Comparison of ENCODE assay signal across 16 cellular contexts in the genomic region with DNA sequence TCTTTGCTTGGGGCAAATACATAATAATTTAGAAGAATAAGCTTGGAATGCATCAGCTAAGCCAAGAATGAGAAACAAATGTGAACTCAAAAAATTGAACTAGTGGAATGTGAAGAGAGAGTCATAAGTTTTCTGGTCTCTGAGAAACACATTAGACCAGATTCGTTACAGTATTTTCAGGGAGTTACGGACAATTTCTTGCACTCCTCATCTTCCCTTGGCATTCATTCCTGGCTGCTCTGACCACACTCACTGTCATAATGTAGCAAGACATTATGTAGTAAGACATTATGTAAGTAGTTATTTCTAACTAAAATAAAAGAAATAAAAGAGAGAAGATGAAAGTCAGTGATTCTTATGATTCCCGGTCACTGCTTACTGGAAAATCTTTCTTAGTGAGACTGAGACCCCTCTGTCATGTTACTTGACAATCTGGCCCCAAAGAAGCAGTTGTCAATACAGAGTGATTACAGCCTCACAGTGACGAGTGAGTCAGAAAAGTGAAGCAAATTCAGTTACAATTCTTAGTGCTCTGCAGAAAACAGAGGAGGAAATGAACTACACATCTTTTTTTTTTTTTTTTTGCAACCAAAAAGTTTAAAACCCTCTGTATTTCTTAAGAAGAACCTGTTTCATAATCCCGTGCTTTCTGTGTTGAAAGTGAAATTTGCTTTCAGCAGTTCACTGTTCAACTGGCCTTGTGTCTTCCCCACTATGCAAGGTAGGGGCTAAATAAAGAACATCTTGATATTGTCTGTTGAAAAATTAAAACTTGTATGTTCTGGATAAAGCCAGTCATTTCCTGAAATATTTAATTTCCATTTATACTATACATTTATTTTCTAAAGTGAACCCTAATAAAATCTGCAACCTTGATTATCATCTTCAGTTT. TPM values are rescaled to one million over a fixed set of nuclear protein-coding genes. Genes with fewer than 3 reads are reported as not detected.
DNase-seq lines count a peak whose midpoint lies in the region; ATAC-seq, FAIRE-seq and TF ChIP-seq lines count a peak whose summit lies in the region.
"Had no signal": no experiment of that assay in that cellular context is flagged by ENCODE, and none has a peak within 500 bp of the region (broad histone marks: within the 10 kb centered on the region; RNA-seq: fewer than 3 reads in every experiment).

No MANE protein-coding gene starts in this region.

- H2BK120ac ChIP-seq in mesenchymal stem cell (ENCODE audit: low read depth, low read length), result no peak overlapping the region

- H3K4me1 ChIP-seq in K562 (replicated peaks in 1 of 2; ENCODE audit: control insufficient read depth in 2 of 2, insufficient read depth in 2 of 2, low read length in 2 of 2), result peaks cover 0 to 28% of the 10 kb centered on the region in 2 experiments; a peak in 2 of 5 replicates
- no peaks in the 10 kb centered on the region for H3K4me1 ChIP-seq in mesenchymal stem cell (ENCODE audit: control insufficient read depth, insufficient read depth, low read depth, low read length)
- no peaks in the 10 kb centered on the region for H3K4me1 ChIP-seq in small intestine (ENCODE audit: control insufficient read depth in 2 of 2, insufficient read depth in 1 of 2, low read depth in 1 of 2, low read length in 1 of 2)

- TF ChIP-seq POLR2A in K562 (conservative IDR thresholded peaks at IDR 0.05), result no peak

- no peak for ATAC-seq in K562
- ATAC-seq in GM21529 (IDR thresholded peaks at IDR 0.05; ENCODE audit: unreplicated experiment), result no peak
- no peak for ATAC-seq in left lobe of liver
- ATAC-seq: SK-N-SH treated with all-trans-retinoic acid at 6 μM for 48 hours had no signal

- no peak overlapping the region for H4K91ac ChIP-seq in mesenchymal stem cell (ENCODE audit: low read length)

- no peak overlapping the region for H3K23ac ChIP-seq in mesenchymal stem cell (ENCODE audit: low read length in 2 of 2)

- no peaks in the 10 kb centered on the region for H3K79me1 ChIP-seq in mesenchymal stem cell (replicated peaks; ENCODE audit: low read length, poor library complexity, severe bottlenecking)

- POLR2A ChIA-PET in K562 (lab: Yijun Ruan, JAX), result no interaction called here

- CTCF ChIA-PET in K562 (lab: Yijun Ruan, JAX; ENCODE audit: low intra/inter-chr PET ratio), result no interaction called here

- in situ Hi-C loops in K562 (cut with MboI), result no loop called here

- no peaks in the 10 kb centered on the region for H3K79me2 ChIP-seq in K562 (ENCODE audit: control insufficient read depth, insufficient read depth, low read length)
- H3K79me2 ChIP-seq: hepatocyte had no signal

- FAIRE-seq in K562 (lab: Jason Lieb, UNC) (no peak), small intestine (lab: Jason Lieb, UNC) (no peak)
- FAIRE-seq: urothelium cell line had no signal

- H2BK12ac ChIP-seq in mesenchymal stem cell (ENCODE audit: low read length in 2 of 2), result no peak overlapping the region

- H3K27ac ChIP-seq in K562 (ENCODE audit: extremely low read depth, low read depth, low read length), result no peak overlapping the region
- H3K27ac ChIP-seq in mesenchymal stem cell (ENCODE audit: low read length, poor library complexity, severe bottlenecking), result no peak overlapping the region
- H3K27ac ChIP-seq in small intestine (ENCODE audit: low read depth in 1 of 2, low read length in 1 of 2), result no peak overlapping the region
- H3K27ac ChIP-seq: epithelial cell of prostate, hepatocyte had no signal

- H3K9ac ChIP-seq in K562 (ENCODE audit: insufficient read depth in 1 of 2, low read depth in 2 of 2, low read length in 2 of 2) (no peak overlapping the region), mesenchymal stem cell (ENCODE audit: low read length) (peak overlapping the region; percentile 82)

- H3K18ac ChIP-seq in mesenchymal stem cell (ENCODE audit: low read depth in 1 of 2, low read length in 2 of 2), result no peak overlapping the region

- no peaks in the 10 kb centered on the region for H3K9me1 ChIP-seq in K562 (ENCODE audit: control insufficient read depth, insufficient read depth, low read length)

- DNase-seq in AG08395 (ENCODE audit: low spot score) (peak; percentile 62), HS-5 (ENCODE audit: low read depth) (peak; percentile 24), K562 (ENCODE audit: extremely low read depth in 1 of 4, low spot score in 3 of 4) (no peak), mesenchymal stem cell (no peak), left lobe of liver (ENCODE audit: low spot score) (no peak), small intestine (no peak), NCI-H524 (lab: John Stamatoyannopoulos, UW) (no peak)
- DNase-seq: activated B cell treated with CpG ODN at 0.5 μM for 24 hours, NCI-H187, NCI-H82 had no signal

- H2BK5ac ChIP-seq in mesenchymal stem cell (ENCODE audit: low read depth, low read length, poor library complexity, severe bottlenecking), result no peak overlapping the region

- no peak overlapping the region for H4K8ac ChIP-seq in mesenchymal stem cell (ENCODE audit: low read length)

- no peaks in the 10 kb centered on the region for H3K9me3 ChIP-seq in K562 (replicated peaks; ENCODE audit: control insufficient read depth, insufficient read depth, low read depth, low read length)
- H3K9me3 ChIP-seq in mesenchymal stem cell (ENCODE audit: control insufficient read depth, low read length), result no peaks in the 10 kb centered on the region
- H3K9me3 ChIP-seq in small intestine (ENCODE audit: control insufficient read depth, low read depth), result no peaks in the 10 kb centered on the region

- no peak overlapping the region for H3K4me2 ChIP-seq in K562 (ENCODE audit: insufficient read depth, low read length)
- H3K4me2 ChIP-seq in mesenchymal stem cell (ENCODE audit: low read length, poor library complexity, severe bottlenecking), result no peak overlapping the region
- H3K4me2 ChIP-seq: hepatocyte had no signal

- H3K27me3 ChIP-seq in K562 (ENCODE audit: control insufficient read depth in 2 of 2, insufficient read depth in 2 of 2, low read length in 2 of 2) (no peaks in the 10 kb centered on the region), mesenchymal stem cell (ENCODE audit: control insufficient read depth in 1 of 2, insufficient read depth in 1 of 2, low read length in 2 of 2) (peaks cover 0 to 47% of the 10 kb centered on the region in 2 experiments), small intestine (ENCODE audit: control insufficient read depth in 2 of 2, insufficient read depth in 2 of 2, low read length in 2 of 2) (no peaks in the 10 kb centered on the region)

- no TSS peak for BruUV-seq in K562 (replicated peaks; lab: Mats Ljungman, UMichigan)

- TF ChIP-seq RAD21 in K562 (CRISPR knock-in tag; conservative IDR thresholded peaks at IDR 0.05 in 1 of 2, IDR thresholded peaks at IDR 0.05 in 1 of 2), result no peak

- no peak overlapping the region for H3K14ac ChIP-seq in mesenchymal stem cell (ENCODE audit: low read length in 2 of 2)

- no peak overlapping the region for H2AK5ac ChIP-seq in mesenchymal stem cell (ENCODE audit: low read length, severe bottlenecking)

- TF ChIP-seq EP300 in K562 (IDR thresholded peaks at IDR 0.05; ENCODE audit: low read length), result no peak

- intact Hi-C loops in K562 (cut with micrococcal nuclease), result no loop called here

- no peak overlapping the region for H2BK15ac ChIP-seq in mesenchymal stem cell (ENCODE audit: low read depth, poor library complexity, severe bottlenecking)

- TF ChIP-seq CTCF in K562 (IDR thresholded peaks at IDR 0.05 in 2 of 3, conservative IDR thresholded peaks at IDR 0.05 in 1 of 3; ENCODE audit: insufficient read depth in 2 of 3, low read depth in 1 of 3, low read length in 3 of 3), result no peak

- no peaks in the 10 kb centered on the region for H4K20me1 ChIP-seq in K562 (replicated peaks; ENCODE audit: control insufficient read depth, insufficient read depth, low read length)

- H2AFZ ChIP-seq in K562 (ENCODE audit: low read depth, low read length), result peak overlapping the region; percentile 6; the same call in 1 of the 2 replicates
- no peak overlapping the region for H2AFZ ChIP-seq in mesenchymal stem cell (ENCODE audit: low read depth, low read length)
- H2AFZ ChIP-seq: hepatocyte had no signal

- H3K4ac ChIP-seq in mesenchymal stem cell (ENCODE audit: low read depth in 1 of 2, low read length in 2 of 2), result no peak overlapping the region

- H3K4me3 ChIP-seq in K562, result no peak overlapping the region
- H3K4me3 ChIP-seq in mesenchymal stem cell (ENCODE audit: insufficient read depth in 1 of 2, low read depth in 1 of 2, low read length in 2 of 2), result peak overlapping the region in 1 of 2 experiments; percentile 45
- no peak overlapping the region for H3K4me3 ChIP-seq in small intestine (ENCODE audit: low read depth in 1 of 2, low read length in 2 of 2)
- H3K4me3 ChIP-seq: hepatocyte had no signal

- 47% methylated on average over 5 of the region's 5 CpGs for WGBS in K562 (ENCODE audit: insufficient coverage, low coverage, missing lambda C conversion rate)
- WGBS in mesenchymal stem cell, result 90% methylated on average over 2 of the region's 5 CpGs
- 65 to 77% (median 69%) methylated on average over 5 of the region's 5 CpGs for WGBS in small intestine, 3 donors

- H3K36me3 ChIP-seq in K562 (ENCODE audit: control insufficient read depth, insufficient read depth, low read length), result no peaks in the 10 kb centered on the region
- no peaks in the 10 kb centered on the region for H3K36me3 ChIP-seq in mesenchymal stem cell (ENCODE audit: control insufficient read depth in 1 of 2, insufficient read depth in 2 of 2, low read depth in 1 of 2, low read length in 2 of 2)
- no peaks in the 10 kb centered on the region for H3K36me3 ChIP-seq in small intestine (ENCODE audit: control insufficient read depth in 2 of 2, insufficient read depth in 2 of 2, low read length in 2 of 2)

RNA-seq across cellular contexts. Expression of gene AQP9, which starts 1.7 kb away (rescaled TPM):
- total RNA-seq in K562 (2011; cell fraction: chromatin; rRNA removed; ENCODE audit: low replicate concordance), result 0.32 and 0.81 TPM in 2 replicates
- total RNA-seq in K562 (2011; cell fraction: nucleolus; rRNA removed), result 0.17 and 0.39 TPM in 2 replicates
- total RNA-seq in K562 (2011; cell fraction: nucleoplasm; rRNA removed), result 0.29 TPM in 1 of 2 replicates, not detected in the other
- total RNA-seq in K562 (2014; rRNA removed) (0.05 TPM in 1 of 2 replicates, not detected in the other), K562 (2014; rRNA removed; fragmentation: Illumina TruSeq; extraction: Trizol) (0.06 TPM in 1 of 2 replicates, not detected in the other), K562 (2015; rRNA removed; fragmentation: Illumina TruSeq; extraction: Trizol) (0.07 TPM in 1 of 2 replicates, not detected in the other), K562 (2021) (0.09 TPM in 1 of 2 replicates, not detected in the other), left lobe of liver (159 TPM)
- polyA plus RNA-seq in K562 (2011; rRNA removed) (0.04 and 0.07 TPM in 2 replicates), K562 (2014; fragmentation: Illumina TruSeq; extraction: Trizol) (not detected in 2 replicates), K562 (2014; fragmentation: Nextera tagmentation; extraction: Ambion mirVana) (under 1 TPM in 1 of 2 experiments, not detected in 1; 0.08 TPM), K562 (2014; rRNA removed) (0.33 TPM in 1 of 2 replicates, not detected in the other), small intestine (1 to 10 TPM in 1 of 3 donors, under 1 TPM in 2; 0.39 to 2.2 (median 0.54) TPM)
- 0.04 TPM in 1 of 2 replicates, not detected in the other for polyA plus RNA-seq in K562 (2011; cell fraction: cytosol; rRNA removed)
- 0.20 and 0.31 TPM in 2 replicates for polyA plus RNA-seq in K562 (2011; cell fraction: nucleus; rRNA removed)
- polyA plus RNA-seq in K562 (2012), result 0.08 and 0.53 TPM in 2 replicates
- 0.12 TPM in 1 of 2 replicates, not detected in the other for polyA minus RNA-seq in K562 (2011; rRNA and poly(A)+ RNA removed)
- not detected in 2 replicates for polyA minus RNA-seq in K562 (2011; cell fraction: cytosol; rRNA and poly(A)+ RNA removed)
- polyA minus RNA-seq in K562 (2011; cell fraction: nucleus; rRNA and poly(A)+ RNA removed), result not detected in 2 replicates
- not detected for polyA plus RNA-seq in mesenchymal stem cell (2013, experiment 1 of 2)
- polyA plus RNA-seq in mesenchymal stem cell (2013, experiment 2 of 2), result not detected
- total RNA-seq: activated B cell treated with CpG ODN at 0.5 μM for 24 hours, osteocyte had no signal

Comparison
In these comparisons a context has a peak if more than half of its experiments do, and no peak if none do; other contexts are left out.
1. DNase-seq: peak in AG08395 (single experiment) and HS-5 (single experiment); none in K562 (0 of 4), mesenchymal stem cell (single experiment), left lobe of liver (single experiment), small intestine (single experiment) and NCI-H524 (0 of 2).
2. RNA of gene AQP9, which starts 1.7 kb away (total RNA-seq): 159 TPM in left lobe of liver (single experiment); 0.05 to 0.81 TPM in K562; every median in the first group is over 10 times any median in the second.